36 cellular contexts compared by ENCODE assay signal in genomic region chr16:30850246-30850645, GRCh38. TPM values are rescaled to one million over a fixed set of nuclear protein-coding genes. Genes with fewer than 3 reads are reported as not detected.
DNase-seq lines count a peak whose midpoint lies in the region; ATAC-seq, FAIRE-seq and TF ChIP-seq lines count a peak whose summit lies in the region.
"Had no signal": no experiment of that assay in that cellular context is flagged by ENCODE, and none has a peak within 500 bp of the region (broad histone marks: within the 10 kb centered on the region; RNA-seq: fewer than 3 reads in every experiment).

No MANE protein-coding gene starts in this region.

- no peak overlapping the region for H4K12ac ChIP-seq in trophoblast cell (ENCODE audit: low read depth, low read length)

- H3K36me3 ChIP-seq in bronchial epithelial cell (ENCODE audit: control insufficient read depth, insufficient read depth, low read length), result no peaks in the 10 kb centered on the region
- H3K36me3 ChIP-seq in trophoblast cell (ENCODE audit: control insufficient read depth in 1 of 2, insufficient read depth in 2 of 2, low read length in 2 of 2), result no peaks in the 10 kb centered on the region
- no peaks in the 10 kb centered on the region for H3K36me3 ChIP-seq in transverse colon
- no peaks in the 10 kb centered on the region for H3K36me3 ChIP-seq in right lobe of liver
- H3K36me3 ChIP-seq: BE2C had no signal

- no peak overlapping the region for H3K18ac ChIP-seq in trophoblast cell (ENCODE audit: low read length)

- H3K4me2 ChIP-seq in trophoblast cell (ENCODE audit: low read length), result no peak overlapping the region
- H3K4me2 ChIP-seq: A549; BLaER1; BLaER1 treated with 17β-estradiol and CSF1 and Interleukin-3, amounts not matched to agents 10 nM and 100 nM had no signal

- H3K9ac ChIP-seq in trophoblast cell (ENCODE audit: low read length), result no peak overlapping the region
- H3K9ac ChIP-seq: BLaER1; BLaER1 treated with 17β-estradiol and CSF1 and Interleukin-3, amounts not matched to agents 10 nM and 100 nM had no signal

- peak; percentile 65 for ATAC-seq in esophagus mucosa
- no peak for ATAC-seq in HG03039 (IDR thresholded peaks at IDR 0.05; ENCODE audit: unreplicated experiment)
- no peak for ATAC-seq in right lobe of liver
- ATAC-seq: A549; CD8-positive, alpha-beta T cell had no signal

- H3K4me1 ChIP-seq in trophoblast cell (ENCODE audit: control insufficient read depth in 1 of 2, insufficient read depth in 2 of 2, low read length in 2 of 2) (peaks cover 0 to 2% of the 10 kb centered on the region in 2 experiments), transverse colon (peaks cover under 1 to 3% (median 2%) of the 10 kb centered on the region in 4 donors), right lobe of liver (peaks cover 0 to 6% (median 3%) of the 10 kb centered on the region in 4 donors)
- H3K4me1 ChIP-seq: A549, BE2C had no signal

- TF ChIP-seq POLR2A in transverse colon (IDR thresholded peaks at IDR 0.05) (no peak), right lobe of liver (IDR thresholded peaks at IDR 0.05) (no peak)

- DNase-seq in bronchial epithelial cell (ENCODE audit: low read depth) (peak; percentile 39), epithelial cell of esophagus (ENCODE audit: low read depth) (peak; percentile 65), trophoblast cell (peak; percentile 66 to 84), transverse colon (no peak), HTR-8/SVneo (ENCODE audit: insufficient read length, low spot score) (no peak), right lobe of liver (no peak)
- DNase-seq: 8988T; ACHN; AML-193; BE2C; C1 segment of cervical spinal cord; Caco-2; Calu3; CD4-positive, alpha-beta memory T cell; CD4-positive, alpha-beta T cell; CD4-positive, CD25-positive, alpha-beta regulatory T cell; CD8-positive, alpha-beta memory T cell; CD8-positive, alpha-beta T cell; COR-L47; DMS 273 treated with DMSO at 0.1 percent for 48 hours; DMS153; DMS53; DMS79; DMS79 treated with DMSO at 0.1 percent for 48 hours; DND-41; EL had no signal

- H3K9me3 ChIP-seq in trophoblast cell (ENCODE audit: insufficient read depth, low read depth, low read length), result no peaks in the 10 kb centered on the region
- H3K9me3 ChIP-seq in transverse colon, result no peaks in the 10 kb centered on the region
- no peaks in the 10 kb centered on the region for H3K9me3 ChIP-seq in right lobe of liver
- H3K9me3 ChIP-seq: A549; BE2C; BLaER1; BLaER1 treated with 17β-estradiol and CSF1 and Interleukin-3, amounts not matched to agents 10 nM and 100 nM; Caco-2 had no signal

- no peak overlapping the region for H2BK12ac ChIP-seq in trophoblast cell (ENCODE audit: low read length)

- no peak overlapping the region for H2BK120ac ChIP-seq in trophoblast cell (ENCODE audit: insufficient read depth, low read length, poor library complexity)

- no peak overlapping the region for H3K4ac ChIP-seq in trophoblast cell (ENCODE audit: low read depth, low read length)

- no peaks in the 10 kb centered on the region for H3K79me2 ChIP-seq in trophoblast cell (ENCODE audit: control insufficient read depth, insufficient read depth, low read length, poor library complexity)

- H4K91ac ChIP-seq in trophoblast cell (ENCODE audit: low read depth, low read length), result no peak overlapping the region

- intact Hi-C loops in transverse colon (cut with DNase I; ENCODE audit: low total_unique reads) (no loop called here), right lobe of liver (cut with DNase I) (no loop called here)

- in situ Hi-C loops in transverse colon (cut with MboI; ENCODE audit: low pct_ligation_motif_present in 1 of 4, low pct_unique_long_range_greater_than_20kb in 1 of 4, low sequenced_read_pairs in 3 of 4), result no loop called here

- no CpG with 5 or more reads among the region's 1 CpG for WGBS in trophoblast cell (ENCODE audit: extremely low coverage, insufficient coverage, insufficient read length)
- 60 to 79% methylated on average over 1 of the region's 1 CpG for whole genome bisulfite sequencing in transverse colon (ENCODE audit: low coverage in 1 of 2), 2 donors
- 56% methylated on average over 1 of the region's 1 CpG for WGBS in right lobe of liver (ENCODE audit: insufficient coverage, low coverage, low lambda C conversion rate, missing lambda C conversion rate)

- H3K4me3 ChIP-seq in bronchial epithelial cell (ENCODE audit: low read depth, low read length) (no peak overlapping the region), epithelial cell of esophagus (ENCODE audit: low read length) (no peak overlapping the region), trophoblast cell (ENCODE audit: low read depth, low read length) (no peak overlapping the region), transverse colon (no peak overlapping the region), right lobe of liver (no peak overlapping the region)
- H3K4me3 ChIP-seq: A549; BLaER1; BLaER1 treated with 17β-estradiol and CSF1 and Interleukin-3, amounts not matched to agents 10 nM and 100 nM had no signal

- no peaks in the 10 kb centered on the region for H3K79me1 ChIP-seq in trophoblast cell (ENCODE audit: low read length)

- H3K14ac ChIP-seq in trophoblast cell (ENCODE audit: low read length), result no peak overlapping the region

- H3K23ac ChIP-seq in trophoblast cell (ENCODE audit: low read length), result no peak overlapping the region

- no peak overlapping the region for H4K8ac ChIP-seq in trophoblast cell (ENCODE audit: low read depth, low read length)

- no peaks in the 10 kb centered on the region for H3K27me3 ChIP-seq in bronchial epithelial cell (ENCODE audit: control insufficient read depth, insufficient read depth, low read length)
- H3K27me3 ChIP-seq in trophoblast cell (ENCODE audit: insufficient read depth, low read length), result no peaks in the 10 kb centered on the region
- no peaks in the 10 kb centered on the region for H3K27me3 ChIP-seq in transverse colon
- H3K27me3 ChIP-seq in right lobe of liver, result no peaks in the 10 kb centered on the region
- H3K27me3 ChIP-seq: BE2C; BLaER1; BLaER1 treated with 17β-estradiol and CSF1 and Interleukin-3, amounts not matched to agents 10 nM and 100 nM had no signal

- no peak for FAIRE-seq in bronchial epithelial cell (lab: Jason Lieb, UNC)
- no peak for FAIRE-seq in HTR-8/SVneo (lab: Jason Lieb, UNC)
- FAIRE-seq: A204.1, A549, D721Med had no signal

- H2AFZ ChIP-seq in trophoblast cell (ENCODE audit: insufficient read depth, low read length, poor library complexity), result no peak overlapping the region

- no peak overlapping the region for H2AK5ac ChIP-seq in trophoblast cell (ENCODE audit: low read length)

- H3K27ac ChIP-seq in trophoblast cell (ENCODE audit: low read depth, low read length) (no peak overlapping the region), transverse colon (no peak overlapping the region), right lobe of liver (no peak overlapping the region)
- H3K27ac ChIP-seq: 22Rv1; A549; BLaER1; BLaER1 treated with 17β-estradiol and CSF1 and Interleukin-3, amounts not matched to agents 10 nM and 100 nM; C4-2B had no signal

- H2BK5ac ChIP-seq in trophoblast cell (ENCODE audit: low read depth, low read length, poor library complexity), result no peak overlapping the region

- TF ChIP-seq EP300 in transverse colon (IDR thresholded peaks at IDR 0.05; ENCODE audit: low read depth), result no peak

- TF ChIP-seq CTCF in bronchial epithelial cell (IDR thresholded peaks at IDR 0.05; ENCODE audit: insufficient read depth, low read length, severe bottlenecking) (no peak), epithelial cell of esophagus (IDR thresholded peaks at IDR 0.05; ENCODE audit: insufficient read depth, low read depth, low read length, missing control alignments) (no peak), transverse colon (IDR thresholded peaks at IDR 0.05) (no peak), right lobe of liver (IDR thresholded peaks at IDR 0.05) (no peak)

RNA-seq across cellular contexts. Expression of gene BCL7C, which starts 43.6 kb away (rescaled TPM):
- 24.7 and 50.1 TPM in 2 replicates for total RNA-seq in bronchial epithelial cell
- total RNA-seq in esophagus mucosa, result 30.5 TPM
- 28.8 TPM in 2 replicates for polyA plus RNA-seq in trophoblast cell (2013)
- 10 to 100 TPM; 13.8 to 57.3 (median 24.0) TPM for total RNA-seq in transverse colon
- total RNA-seq in right lobe of liver, result 10 to 100 TPM in 2 of 6 experiments, 1 to 10 TPM in 4; 5.9 to 14.3 (median 7.9) TPM

RNA-seq across cellular contexts. Expression of gene CTF1, which starts 46.2 kb away (rescaled TPM):
- total RNA-seq in bronchial epithelial cell (0.26 and 0.38 TPM in 2 replicates), esophagus mucosa (2.3 TPM), transverse colon (under 1 TPM in 2 of 4 donors, not detected in 2; 0.82 to 0.95 TPM), right lobe of liver (under 1 TPM in 4 of 6 experiments, not detected in 2; 0.13 to 0.74 (median 0.43) TPM)
- 6.0 and 6.4 TPM in 2 replicates for polyA plus RNA-seq in trophoblast cell (2013)
- total RNA-seq: CD8-positive, alpha-beta T cell had no signal
- polyA plus RNA-seq: CD14-positive monocyte; CD4-positive, alpha-beta memory T cell; CD4-positive, CD25-positive, alpha-beta regulatory T cell; CD8-positive, alpha-beta memory T cell had no signal

Comparison
In these comparisons a context has a peak if more than half of its experiments do, and no peak if none do; other contexts are left out.
1. DNase-seq: peak in bronchial epithelial cell (single experiment), epithelial cell of esophagus (single experiment) and trophoblast cell (2 of 2); none in transverse colon (single experiment), HTR-8/SVneo (single experiment) and right lobe of liver (0 of 3).